In the genomic region with DNA sequence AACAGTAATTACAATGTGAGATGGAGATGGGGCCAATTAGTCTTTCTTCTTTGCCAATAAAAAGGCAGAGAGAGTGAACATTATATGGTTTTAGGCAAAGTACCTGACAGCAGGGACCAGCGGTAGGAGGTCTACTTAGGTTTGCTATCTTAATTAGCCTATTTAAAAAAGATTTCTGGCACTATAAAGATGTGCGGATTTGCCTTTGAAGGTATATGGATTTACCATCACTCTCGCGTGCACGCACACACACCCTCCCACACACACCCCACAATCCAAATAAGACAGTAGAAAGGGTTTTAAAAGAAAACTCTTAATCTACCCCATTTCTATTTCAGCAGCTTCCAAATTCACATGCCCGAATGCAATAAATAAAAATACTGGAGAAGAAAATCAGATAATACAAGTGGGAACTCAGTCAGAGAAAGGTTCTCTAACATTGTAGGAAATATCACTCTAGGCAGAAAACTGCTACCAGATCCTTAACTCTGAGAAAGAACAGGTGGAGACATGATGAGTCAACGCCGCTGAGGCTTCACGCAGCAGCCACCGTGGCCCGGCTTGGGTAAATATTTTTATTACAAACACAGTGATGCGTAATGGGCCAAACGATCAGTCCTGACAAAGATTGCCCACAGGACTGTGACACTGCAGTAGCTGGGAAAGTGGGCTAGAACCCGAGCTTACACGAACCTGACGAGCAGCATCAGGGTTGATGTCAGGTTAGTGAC, we compare ENCODE assay signal across 1 cellular context.
TF ChIP-seq lines count a peak whose summit lies in the region.

No MANE protein-coding gene starts in this region.

TF ChIP-seq in HepG2, 621 proteins besides CTCF, POLR2A, EP300 and RAD21 (continued from another document and continues in another):
- TF ChIP-seq, protein P1, sequence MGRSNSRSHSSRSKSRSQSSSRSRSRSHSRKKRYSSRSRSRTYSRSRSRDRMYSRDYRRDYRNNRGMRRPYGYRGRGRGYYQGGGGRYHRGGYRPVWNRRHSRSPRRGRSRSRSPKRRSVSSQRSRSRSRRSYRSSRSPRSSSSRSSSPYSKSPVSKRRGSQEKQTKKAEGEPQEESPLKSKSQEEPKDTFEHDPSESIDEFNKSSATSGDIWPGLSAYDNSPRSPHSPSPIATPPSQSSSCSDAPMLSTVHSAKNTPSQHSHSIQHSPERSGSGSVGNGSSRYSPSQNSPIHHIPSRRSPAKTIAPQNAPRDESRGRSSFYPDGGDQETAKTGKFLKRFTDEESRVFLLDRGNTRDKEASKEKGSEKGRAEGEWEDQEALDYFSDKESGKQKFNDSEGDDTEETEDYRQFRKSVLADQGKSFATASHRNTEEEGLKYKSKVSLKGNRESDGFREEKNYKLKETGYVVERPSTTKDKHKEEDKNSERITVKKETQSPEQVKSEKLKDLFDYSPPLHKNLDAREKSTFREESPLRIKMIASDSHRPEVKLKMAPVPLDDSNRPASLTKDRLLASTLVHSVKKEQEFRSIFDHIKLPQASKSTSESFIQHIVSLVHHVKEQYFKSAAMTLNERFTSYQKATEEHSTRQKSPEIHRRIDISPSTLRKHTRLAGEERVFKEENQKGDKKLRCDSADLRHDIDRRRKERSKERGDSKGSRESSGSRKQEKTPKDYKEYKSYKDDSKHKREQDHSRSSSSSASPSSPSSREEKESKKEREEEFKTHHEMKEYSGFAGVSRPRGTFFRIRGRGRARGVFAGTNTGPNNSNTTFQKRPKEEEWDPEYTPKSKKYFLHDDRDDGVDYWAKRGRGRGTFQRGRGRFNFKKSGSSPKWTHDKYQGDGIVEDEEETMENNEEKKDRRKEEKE (IDR thresholded peaks at IDR 0.05): no peak
- no peak for TF ChIP-seq HOXA9 (CRISPR knock-in tag; IDR thresholded peaks at IDR 0.05; ENCODE audit: borderline replicate concordance)
- no peak for TF ChIP-seq IRF9 (CRISPR knock-in tag; IDR thresholded peaks at IDR 0.05; ENCODE audit: borderline replicate concordance)
- no peak for TF ChIP-seq ZNF724P (CRISPR knock-in tag; IDR thresholded peaks at IDR 0.05; ENCODE audit: borderline replicate concordance)
- TF ChIP-seq, protein P2, sequence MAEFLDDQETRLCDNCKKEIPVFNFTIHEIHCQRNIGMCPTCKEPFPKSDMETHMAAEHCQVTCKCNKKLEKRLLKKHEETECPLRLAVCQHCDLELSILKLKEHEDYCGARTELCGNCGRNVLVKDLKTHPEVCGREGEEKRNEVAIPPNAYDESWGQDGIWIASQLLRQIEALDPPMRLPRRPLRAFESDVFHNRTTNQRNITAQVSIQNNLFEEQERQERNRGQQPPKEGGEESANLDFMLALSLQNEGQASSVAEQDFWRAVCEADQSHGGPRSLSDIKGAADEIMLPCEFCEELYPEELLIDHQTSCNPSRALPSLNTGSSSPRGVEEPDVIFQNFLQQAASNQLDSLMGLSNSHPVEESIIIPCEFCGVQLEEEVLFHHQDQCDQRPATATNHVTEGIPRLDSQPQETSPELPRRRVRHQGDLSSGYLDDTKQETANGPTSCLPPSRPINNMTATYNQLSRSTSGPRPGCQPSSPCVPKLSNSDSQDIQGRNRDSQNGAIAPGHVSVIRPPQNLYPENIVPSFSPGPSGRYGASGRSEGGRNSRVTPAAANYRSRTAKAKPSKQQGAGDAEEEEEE (CRISPR knock-in tag; IDR thresholded peaks at IDR 0.05; ENCODE audit: borderline replicate concordance): no peak
- TF ChIP-seq ZNF205 (CRISPR knock-in tag; IDR thresholded peaks at IDR 0.05): no peak
- TF ChIP-seq, protein P3, sequence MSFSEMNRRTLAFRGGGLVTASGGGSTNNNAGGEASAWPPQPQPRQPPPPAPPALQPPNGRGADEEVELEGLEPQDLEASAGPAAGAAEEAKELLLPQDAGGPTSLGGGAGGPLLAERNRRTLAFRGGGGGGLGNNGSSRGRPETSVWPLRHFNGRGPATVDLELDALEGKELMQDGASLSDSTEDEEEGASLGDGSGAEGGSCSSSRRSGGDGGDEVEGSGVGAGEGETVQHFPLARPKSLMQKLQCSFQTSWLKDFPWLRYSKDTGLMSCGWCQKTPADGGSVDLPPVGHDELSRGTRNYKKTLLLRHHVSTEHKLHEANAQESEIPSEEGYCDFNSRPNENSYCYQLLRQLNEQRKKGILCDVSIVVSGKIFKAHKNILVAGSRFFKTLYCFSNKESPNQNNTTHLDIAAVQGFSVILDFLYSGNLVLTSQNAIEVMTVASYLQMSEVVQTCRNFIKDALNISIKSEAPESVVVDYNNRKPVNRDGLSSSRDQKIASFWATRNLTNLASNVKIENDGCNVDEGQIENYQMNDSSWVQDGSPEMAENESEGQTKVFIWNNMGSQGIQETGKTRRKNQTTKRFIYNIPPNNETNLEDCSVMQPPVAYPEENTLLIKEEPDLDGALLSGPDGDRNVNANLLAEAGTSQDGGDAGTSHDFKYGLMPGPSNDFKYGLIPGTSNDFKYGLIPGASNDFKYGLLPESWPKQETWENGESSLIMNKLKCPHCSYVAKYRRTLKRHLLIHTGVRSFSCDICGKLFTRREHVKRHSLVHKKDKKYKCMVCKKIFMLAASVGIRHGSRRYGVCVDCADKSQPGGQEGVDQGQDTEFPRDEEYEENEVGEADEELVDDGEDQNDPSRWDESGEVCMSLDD (CRISPR knock-in tag; IDR thresholded peaks at IDR 0.05; ENCODE audit: borderline replicate concordance): no peak
- TF ChIP-seq, protein P4, sequence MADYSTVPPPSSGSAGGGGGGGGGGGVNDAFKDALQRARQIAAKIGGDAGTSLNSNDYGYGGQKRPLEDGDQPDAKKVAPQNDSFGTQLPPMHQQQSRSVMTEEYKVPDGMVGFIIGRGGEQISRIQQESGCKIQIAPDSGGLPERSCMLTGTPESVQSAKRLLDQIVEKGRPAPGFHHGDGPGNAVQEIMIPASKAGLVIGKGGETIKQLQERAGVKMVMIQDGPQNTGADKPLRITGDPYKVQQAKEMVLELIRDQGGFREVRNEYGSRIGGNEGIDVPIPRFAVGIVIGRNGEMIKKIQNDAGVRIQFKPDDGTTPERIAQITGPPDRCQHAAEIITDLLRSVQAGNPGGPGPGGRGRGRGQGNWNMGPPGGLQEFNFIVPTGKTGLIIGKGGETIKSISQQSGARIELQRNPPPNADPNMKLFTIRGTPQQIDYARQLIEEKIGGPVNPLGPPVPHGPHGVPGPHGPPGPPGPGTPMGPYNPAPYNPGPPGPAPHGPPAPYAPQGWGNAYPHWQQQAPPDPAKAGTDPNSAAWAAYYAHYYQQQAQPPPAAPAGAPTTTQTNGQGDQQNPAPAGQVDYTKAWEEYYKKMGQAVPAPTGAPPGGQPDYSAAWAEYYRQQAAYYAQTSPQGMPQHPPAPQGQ (CRISPR knock-in tag; IDR thresholded peaks at IDR 0.05; ENCODE audit: borderline replicate concordance): no peak
- 0 out of 2 replicates have a peak, but pooled peaks have one; percentile 9 for TF ChIP-seq HNF4A (CRISPR knock-in tag; IDR thresholded peaks at IDR 0.05)
- TF ChIP-seq ZNF646 (CRISPR knock-in tag; IDR thresholded peaks at IDR 0.05): no peak
- TF ChIP-seq ZNF672 (CRISPR knock-in tag; IDR thresholded peaks at IDR 0.05): no peak
- no peak for TF ChIP-seq HNRNPLL (IDR thresholded peaks at IDR 0.05; ENCODE audit: low read depth, low read length, poor library complexity, severe bottlenecking)
- TF ChIP-seq, protein P5, sequence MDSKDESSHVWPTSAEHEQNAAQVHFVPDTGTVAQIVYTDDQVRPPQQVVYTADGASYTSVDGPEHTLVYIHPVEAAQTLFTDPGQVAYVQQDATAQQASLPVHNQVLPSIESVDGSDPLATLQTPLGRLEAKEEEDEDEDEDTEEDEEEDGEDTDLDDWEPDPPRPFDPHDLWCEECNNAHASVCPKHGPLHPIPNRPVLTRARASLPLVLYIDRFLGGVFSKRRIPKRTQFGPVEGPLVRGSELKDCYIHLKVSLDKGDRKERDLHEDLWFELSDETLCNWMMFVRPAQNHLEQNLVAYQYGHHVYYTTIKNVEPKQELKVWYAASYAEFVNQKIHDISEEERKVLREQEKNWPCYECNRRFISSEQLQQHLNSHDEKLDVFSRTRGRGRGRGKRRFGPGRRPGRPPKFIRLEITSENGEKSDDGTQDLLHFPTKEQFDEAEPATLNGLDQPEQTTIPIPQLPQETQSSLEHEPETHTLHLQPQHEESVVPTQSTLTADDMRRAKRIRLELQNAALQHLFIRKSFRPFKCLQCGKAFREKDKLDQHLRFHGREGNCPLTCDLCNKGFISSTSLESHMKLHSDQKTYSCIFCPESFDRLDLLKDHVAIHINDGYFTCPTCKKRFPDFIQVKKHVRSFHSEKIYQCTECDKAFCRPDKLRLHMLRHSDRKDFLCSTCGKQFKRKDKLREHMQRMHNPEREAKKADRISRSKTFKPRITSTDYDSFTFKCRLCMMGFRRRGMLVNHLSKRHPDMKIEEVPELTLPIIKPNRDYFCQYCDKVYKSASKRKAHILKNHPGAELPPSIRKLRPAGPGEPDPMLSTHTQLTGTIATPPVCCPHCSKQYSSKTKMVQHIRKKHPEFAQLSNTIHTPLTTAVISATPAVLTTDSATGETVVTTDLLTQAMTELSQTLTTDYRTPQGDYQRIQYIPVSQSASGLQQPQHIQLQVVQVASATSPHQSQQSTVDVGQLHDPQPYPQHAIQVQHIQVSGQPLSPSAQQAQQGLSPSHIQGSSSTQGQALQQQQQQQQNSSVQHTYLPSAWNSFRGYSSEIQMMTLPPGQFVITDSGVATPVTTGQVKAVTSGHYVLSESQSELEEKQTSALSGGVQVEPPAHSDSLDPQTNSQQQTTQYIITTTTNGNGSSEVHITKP (CRISPR knock-in tag; IDR thresholded peaks at IDR 0.05; ENCODE audit: low read depth): peak; percentile 69
- no peak for TF ChIP-seq HNRNPH1 (optimal IDR thresholded peaks at IDR 0.05; ENCODE audit: low read depth, low read length)
- no peak for TF ChIP-seq ATM (IDR thresholded peaks at IDR 0.05; ENCODE audit: borderline replicate concordance)
- TF ChIP-seq SMYD3 (CRISPR knock-in tag; IDR thresholded peaks at IDR 0.05): no peak
